8 cellular contexts compared by ENCODE assay signal in genomic region chr4:6709230-6710114, GRCh38. TPM values are rescaled to one million over a fixed set of nuclear protein-coding genes. Genes with fewer than 3 reads are reported as not detected.
DNase-seq lines count a peak whose midpoint lies in the region; ATAC-seq lines count a peak whose summit lies in the region.

MRFAP1L1 (minus strand) TSS chr4:6709865; CDS start chr4:6709629, 236 bp downstream.

- peak within 1 kb of the TSS in 1 of 2 experiments; percentile 96 for H3K23ac ChIP-seq in mesenchymal stem cell (ENCODE audit: low read length in 2 of 2)

- H2BK120ac ChIP-seq in mesenchymal stem cell (ENCODE audit: low read depth, low read length) = no peak within 1 kb of the TSS

- peak; percentile 58 for ATAC-seq in GM21360 (IDR thresholded peaks at IDR 0.05; ENCODE audit: unreplicated experiment)
- ATAC-seq in activated CD8-positive, alpha-beta memory T cell treated with anti-CD3 and anti-CD28 coated beads, Interleukin-2, amount 10 ng/mL, durations not matched to agents 7 days and 5 days = peak; percentile 86

- H3K4me3 Mint-ChIP-seq in activated CD8-positive, alpha-beta memory T cell treated with anti-CD3 and anti-CD28 coated beads, Interleukin-2, amount 10 ng/mL, durations not matched to agents 7 days and 5 days = peak within 1 kb of the TSS; percentile 93

- H3K79me1 ChIP-seq in mesenchymal stem cell (replicated peaks; ENCODE audit: low read length, poor library complexity, severe bottlenecking) = peaks cover 14% of the 10 kb centered on the region

- peak within 1 kb of the TSS in 1 of 2 experiments; percentile 52 for H2BK12ac ChIP-seq in mesenchymal stem cell (ENCODE audit: low read length in 2 of 2)

- H3K4ac ChIP-seq in mesenchymal stem cell (ENCODE audit: low read depth in 1 of 2, low read length in 2 of 2) = peak within 1 kb of the TSS; percentile 39 to 89

- peak within 1 kb of the TSS; percentile 73 for H4K8ac ChIP-seq in mesenchymal stem cell (ENCODE audit: low read length)

- CTCF ChIA-PET in activated CD8-positive, alpha-beta memory T cell treated with anti-CD3 and anti-CD28 coated beads, Interleukin-2, amount 10 ng/mL, durations not matched to agents 7 days and 5 days (lab: Charles Lee) = interaction anchor here (0.6 to 5.5 kb wide), 14 partner anchors 8 to 361 kb away, joined by 3 to 44 read pairs (median 6); partner anchors contain the start of gene GRPEL1

- H3K27ac Mint-ChIP-seq in activated CD8-positive, alpha-beta memory T cell treated with anti-CD3 and anti-CD28 coated beads, Interleukin-2, amount 10 ng/mL, durations not matched to agents 7 days and 5 days = peak within 1 kb of the TSS; percentile 98

- H3K27me3 ChIP-seq in endocrine pancreas (ENCODE audit: control insufficient read depth, insufficient read depth, low read length) (no peaks in the 10 kb centered on the region), mesenchymal stem cell (ENCODE audit: control insufficient read depth in 1 of 2, insufficient read depth in 1 of 2, low read length in 2 of 2) (no peaks in the 10 kb centered on the region)

- H3K27ac ChIP-seq in mesenchymal stem cell (ENCODE audit: low read length, poor library complexity, severe bottlenecking) = peak within 1 kb of the TSS; percentile 97

- peak within 1 kb of the TSS; percentile 19 for H4K91ac ChIP-seq in mesenchymal stem cell (ENCODE audit: low read length)

- H3K9me3 Mint-ChIP-seq in activated CD8-positive, alpha-beta memory T cell treated with anti-CD3 and anti-CD28 coated beads, Interleukin-2, amount 10 ng/mL, durations not matched to agents 7 days and 5 days (ENCODE audit: low read depth) = no peaks in the 10 kb centered on the region

- H3K36me3 Mint-ChIP-seq in activated CD8-positive, alpha-beta memory T cell treated with anti-CD3 and anti-CD28 coated beads, Interleukin-2, amount 10 ng/mL, durations not matched to agents 7 days and 5 days = peaks cover 50% of the 10 kb centered on the region

- H3K9ac ChIP-seq in endocrine pancreas (ENCODE audit: control insufficient read depth, insufficient read depth, low read length) = peak within 1 kb of the TSS; percentile 70
- H3K9ac ChIP-seq in mesenchymal stem cell (ENCODE audit: low read length) = peak within 1 kb of the TSS; percentile 95

- H3K27me3 Mint-ChIP-seq in activated CD8-positive, alpha-beta memory T cell treated with anti-CD3 and anti-CD28 coated beads, Interleukin-2, amount 10 ng/mL, durations not matched to agents 7 days and 5 days = no peaks in the 10 kb centered on the region

- H3K4me1 ChIP-seq in endocrine pancreas (ENCODE audit: control insufficient read depth, insufficient read depth, low read length) = peaks cover 27% of the 10 kb centered on the region
- no peaks in the 10 kb centered on the region for H3K4me1 ChIP-seq in mesenchymal stem cell (ENCODE audit: control insufficient read depth, insufficient read depth, low read depth, low read length)

- under 1% methylated on average over 72 of the region's 72 CpGs for WGBS in mesenchymal stem cell

- H3K4me3 ChIP-seq in endocrine pancreas (ENCODE audit: control insufficient read depth, insufficient read depth, low read length) (peak within 1 kb of the TSS; percentile 91), mesenchymal stem cell (ENCODE audit: insufficient read depth in 1 of 2, low read depth in 1 of 2, low read length in 2 of 2) (peak within 1 kb of the TSS; percentile 87 to 98)

- peak within 1 kb of the TSS; percentile 61 for H2AFZ ChIP-seq in mesenchymal stem cell (ENCODE audit: low read depth, low read length)

- peak within 1 kb of the TSS in 1 of 2 experiments; percentile 95 for H3K14ac ChIP-seq in mesenchymal stem cell (ENCODE audit: low read length in 2 of 2)

- peaks cover 52% of the 10 kb centered on the region for H3K4me1 Mint-ChIP-seq in activated CD8-positive, alpha-beta memory T cell treated with anti-CD3 and anti-CD28 coated beads, Interleukin-2, amount 10 ng/mL, durations not matched to agents 7 days and 5 days

- peak within 1 kb of the TSS; percentile 39 for H2AK5ac ChIP-seq in mesenchymal stem cell (ENCODE audit: low read length, severe bottlenecking)

- H3K4me2 ChIP-seq in mesenchymal stem cell (ENCODE audit: low read length, poor library complexity, severe bottlenecking) = peak within 1 kb of the TSS; percentile 91

- H3K18ac ChIP-seq in mesenchymal stem cell (ENCODE audit: low read depth in 1 of 2, low read length in 2 of 2) = peak within 1 kb of the TSS; percentile 76 to 91

- peak within 1 kb of the TSS; percentile 53 for H2BK5ac ChIP-seq in mesenchymal stem cell (ENCODE audit: low read depth, low read length, poor library complexity, severe bottlenecking)

- no peaks in the 10 kb centered on the region for H3K36me3 ChIP-seq in endocrine pancreas (ENCODE audit: control insufficient read depth, insufficient read depth, low read length)
- peaks cover 0 to 21% of the 10 kb centered on the region in 2 experiments for H3K36me3 ChIP-seq in mesenchymal stem cell (ENCODE audit: control insufficient read depth in 1 of 2, insufficient read depth in 2 of 2, low read depth in 1 of 2, low read length in 2 of 2)

- H2BK15ac ChIP-seq in mesenchymal stem cell (ENCODE audit: low read depth, poor library complexity, severe bottlenecking) = no peak within 1 kb of the TSS

- no peaks in the 10 kb centered on the region for H3K9me3 ChIP-seq in endocrine pancreas (ENCODE audit: control insufficient read depth, low read length)
- H3K9me3 ChIP-seq in mesenchymal stem cell (ENCODE audit: control insufficient read depth, low read length) = no peaks in the 10 kb centered on the region

- DNase-seq in CMK (ENCODE audit: low read depth) = peak; percentile 98
- DNase-seq in HUDEP-2 (lab: John Stamatoyannopoulos, UW; ENCODE audit: unreplicated experiment in 76 of 76) = peak in 69 of 76 experiments; percentile 12 to 96 (median 90)
- DNase-seq in NOMO-1 treated with dmso at 0.1 percent for 144 hours (lab: John Stamatoyannopoulos, UW; ENCODE audit: unreplicated experiment) = peak; percentile 97
- DNase-seq in activated CD8-positive, alpha-beta memory T cell treated with anti-CD3 and anti-CD28 coated beads, Interleukin-2, amount 10 ng/mL, durations not matched to agents 7 days and 5 days = peak; percentile 98
- DNase-seq in mesenchymal stem cell = peak; percentile 97
- peak; percentile 89 for DNase-seq in stimulated activated CD8-positive, alpha-beta memory T cell treated with anti-CD3 and anti-CD28 coated beads, Interleukin-12 subunit alpha, Interleukin-12 subunit beta, amount 100 ng/mL, for 24 hours (ENCODE audit: extremely low read depth)

RNA-seq across cellular contexts. Expression of gene MRFAP1L1, which starts in this region (rescaled TPM):
- 10 to 100 TPM; 60.7 to 61.9 TPM for total RNA-seq in activated CD8-positive, alpha-beta memory T cell treated with anti-CD3 and anti-CD28 coated beads, Interleukin-2, amount 10 ng/mL, durations not matched to agents 7 days and 5 days
- polyA plus RNA-seq in mesenchymal stem cell (2013, experiment 1 of 2) = 41.0 TPM
- polyA plus RNA-seq in mesenchymal stem cell (2013, experiment 2 of 2) = 43.0 TPM

Comparison
In these comparisons a context has a peak if more than half of its experiments do, and no peak if none do; other contexts are left out.
1. Peak in every context shown above with its lines: DNase-seq, ATAC-seq, H3K4me3 ChIP-seq and H3K27ac ChIP-seq.